In the genomic region with DNA sequence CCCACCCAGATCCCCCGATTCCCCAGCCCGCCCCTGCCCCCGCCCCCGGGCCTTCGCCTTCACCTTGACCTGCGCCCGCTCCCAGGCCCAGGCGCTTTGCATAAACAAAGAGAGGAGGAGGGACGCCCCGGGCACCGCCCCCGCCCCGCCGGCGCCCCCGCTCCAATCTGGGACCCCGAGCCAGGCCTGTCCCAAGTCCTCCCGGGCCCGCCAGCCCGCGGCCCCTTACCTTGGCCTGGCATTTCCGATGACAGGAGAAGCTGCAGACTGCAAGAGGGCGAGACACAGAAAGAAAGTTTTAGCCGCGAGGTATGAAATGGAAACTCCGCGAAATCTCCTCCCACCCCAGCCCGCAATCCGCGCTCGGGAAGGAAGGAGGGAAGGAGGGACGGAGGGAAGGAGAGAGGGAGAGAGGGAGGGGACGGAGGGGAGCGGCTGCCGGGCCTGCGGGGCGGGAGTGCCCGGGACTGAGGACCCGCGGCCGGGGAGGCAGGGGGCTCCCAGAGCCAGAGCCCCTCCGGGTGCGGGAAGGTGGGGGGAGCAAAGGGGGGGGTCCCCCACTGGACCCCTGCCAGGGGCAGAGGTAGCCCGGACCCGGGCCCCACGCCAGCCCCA, we compare ENCODE assay signal across 1 cellular context.
TF ChIP-seq lines count a peak whose summit lies in the region.

No MANE protein-coding gene starts in this region.

TF ChIP-seq in GM23338, 12 proteins besides CTCF, POLR2A, EP300 and RAD21 (continued from another document):
- TF ChIP-seq, protein P1, sequence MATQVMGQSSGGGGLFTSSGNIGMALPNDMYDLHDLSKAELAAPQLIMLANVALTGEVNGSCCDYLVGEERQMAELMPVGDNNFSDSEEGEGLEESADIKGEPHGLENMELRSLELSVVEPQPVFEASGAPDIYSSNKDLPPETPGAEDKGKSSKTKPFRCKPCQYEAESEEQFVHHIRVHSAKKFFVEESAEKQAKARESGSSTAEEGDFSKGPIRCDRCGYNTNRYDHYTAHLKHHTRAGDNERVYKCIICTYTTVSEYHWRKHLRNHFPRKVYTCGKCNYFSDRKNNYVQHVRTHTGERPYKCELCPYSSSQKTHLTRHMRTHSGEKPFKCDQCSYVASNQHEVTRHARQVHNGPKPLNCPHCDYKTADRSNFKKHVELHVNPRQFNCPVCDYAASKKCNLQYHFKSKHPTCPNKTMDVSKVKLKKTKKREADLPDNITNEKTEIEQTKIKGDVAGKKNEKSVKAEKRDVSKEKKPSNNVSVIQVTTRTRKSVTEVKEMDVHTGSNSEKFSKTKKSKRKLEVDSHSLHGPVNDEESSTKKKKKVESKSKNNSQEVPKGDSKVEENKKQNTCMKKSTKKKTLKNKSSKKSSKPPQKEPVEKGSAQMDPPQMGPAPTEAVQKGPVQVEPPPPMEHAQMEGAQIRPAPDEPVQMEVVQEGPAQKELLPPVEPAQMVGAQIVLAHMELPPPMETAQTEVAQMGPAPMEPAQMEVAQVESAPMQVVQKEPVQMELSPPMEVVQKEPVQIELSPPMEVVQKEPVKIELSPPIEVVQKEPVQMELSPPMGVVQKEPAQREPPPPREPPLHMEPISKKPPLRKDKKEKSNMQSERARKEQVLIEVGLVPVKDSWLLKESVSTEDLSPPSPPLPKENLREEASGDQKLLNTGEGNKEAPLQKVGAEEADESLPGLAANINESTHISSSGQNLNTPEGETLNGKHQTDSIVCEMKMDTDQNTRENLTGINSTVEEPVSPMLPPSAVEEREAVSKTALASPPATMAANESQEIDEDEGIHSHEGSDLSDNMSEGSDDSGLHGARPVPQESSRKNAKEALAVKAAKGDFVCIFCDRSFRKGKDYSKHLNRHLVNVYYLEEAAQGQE (IDR thresholded peaks at IDR 0.05; ENCODE audit: unreplicated experiment) = no peak
